In the genomic region with DNA sequence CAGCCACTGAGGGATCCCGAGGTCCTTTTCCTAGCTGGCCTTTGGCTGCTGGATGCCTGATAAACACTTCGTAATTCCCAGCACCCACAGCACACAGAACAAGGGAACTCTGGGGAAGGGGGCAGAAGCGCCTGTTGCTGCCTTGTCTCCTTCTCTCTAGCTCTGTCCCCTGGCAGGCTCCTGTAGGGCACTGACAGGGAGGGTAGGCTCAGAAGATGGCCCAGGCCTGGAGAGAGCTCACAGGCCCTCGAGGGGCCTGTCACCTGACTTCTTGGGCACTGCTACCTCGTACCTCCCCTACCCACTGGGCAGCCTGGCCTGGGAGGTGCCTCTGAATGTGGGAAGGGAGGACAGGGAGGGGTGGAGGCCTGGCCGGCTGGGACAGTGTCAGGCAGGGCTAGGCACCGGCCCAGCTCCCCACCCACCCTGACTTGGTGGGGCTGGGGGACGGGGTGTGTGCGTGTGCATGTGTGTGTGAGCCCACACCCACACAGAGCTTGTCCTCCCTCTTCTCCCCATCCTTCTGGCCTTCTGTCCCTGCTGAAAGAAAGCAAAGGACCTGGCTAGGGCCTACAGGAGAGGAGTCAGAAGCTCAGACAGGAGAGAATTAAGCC, we compare ENCODE assay signal across 22 cellular contexts. TPM values are rescaled to one million over a fixed set of nuclear protein-coding genes. Genes with fewer than 3 reads are reported as not detected.
DNase-seq lines count a peak whose midpoint lies in the region; ATAC-seq and TF ChIP-seq lines count a peak whose summit lies in the region.
"Had no signal": no experiment of that assay in that cellular context is flagged by ENCODE, and none has a peak within 500 bp of the region (broad histone marks: within the 10 kb centered on the region; RNA-seq: fewer than 3 reads in every experiment).

No MANE protein-coding gene starts in this region.

- CTCF ChIA-PET in PC-3 (lab: Charles Lee), result no interaction called here

- H3K9me3 ChIP-seq in PC-3 (ENCODE audit: low read length) (no peaks in the 10 kb centered on the region), esophagus (ENCODE audit: control insufficient read depth in 2 of 2, insufficient read depth in 1 of 2, low read depth in 1 of 2, low read length in 1 of 2) (no peaks in the 10 kb centered on the region), mucosa of descending colon (no peaks in the 10 kb centered on the region), suprapubic skin (no peaks in the 10 kb centered on the region)
- H3K9me3 ChIP-seq: HAP-1, pancreas, tibial nerve had no signal

- H3F3A ChIP-seq in PC-3 (ENCODE audit: low read length, unreplicated experiment), result no peaks in the 10 kb centered on the region

- H3K27me3 ChIP-seq in PC-3 (ENCODE audit: low read length) (no peaks in the 10 kb centered on the region), esophagus (ENCODE audit: control insufficient read depth in 1 of 2, insufficient read depth in 2 of 2, low read length in 2 of 2) (no peaks in the 10 kb centered on the region), suprapubic skin (no peaks in the 10 kb centered on the region)
- H3K27me3 ChIP-seq: foreskin keratinocyte, pancreas, tibial nerve had no signal

- no peak overlapping the region for H2AFZ ChIP-seq in PC-3 (ENCODE audit: low read length)

- H3K9ac ChIP-seq in PC-3 (ENCODE audit: low read length), result no peak overlapping the region

- H3K4me3 ChIP-seq in PC-3 (ENCODE audit: low read length) (no peak overlapping the region), esophagus (ENCODE audit: low read depth in 1 of 2, low read length in 2 of 2) (no peak overlapping the region), mucosa of descending colon (no peak overlapping the region), suprapubic skin (no peak overlapping the region)
- H3K4me3 ChIP-seq: HAP-1, pancreas, tibial nerve had no signal

- intact Hi-C loops in PC-3 (cut with micrococcal nuclease) (no loop called here), mucosa of descending colon (cut with DNase I, micrococcal nuclease) (no loop called here)

- TF ChIP-seq POLR2A in suprapubic skin (IDR thresholded peaks at IDR 0.05), result no peak

- TF ChIP-seq EP300 in suprapubic skin (IDR thresholded peaks at IDR 0.05), result no peak

- peaks cover 10% of the 10 kb centered on the region for H3K79me2 ChIP-seq in PC-3 (ENCODE audit: low read length)

- DNase-seq in PC-3, result no peak
- no peak for DNase-seq in mucosa of descending colon
- no peak for DNase-seq in suprapubic skin (ENCODE audit: low spot score in 2 of 2)
- no peak for DNase-seq in SKM-1 treated with dmso at 0.1 percent for 144 hours (lab: John Stamatoyannopoulos, UW; ENCODE audit: unreplicated experiment)
- DNase-seq in DMS79 (lab: John Stamatoyannopoulos, UW), result no peak
- DNase-seq: activated CD4-positive, alpha-beta T cell treated with anti-CD3 and anti-CD28 coated beads, Interleukin-2, amount 50 U/mL, for 4 hours; activated naive CD4-positive, alpha-beta T cell treated with anti-CD3 and anti-CD28 coated beads for 36 hours; activated T-cell treated with anti-CD3 and anti-CD28 coated beads for 4 hours; CD8-positive, alpha-beta memory T cell; foreskin keratinocyte; Karpas-422; NCI-H1092; NCI-H524; SIG-M5 had no signal

- WGBS in esophagus, 2 donors, result 48 to 57% methylated on average over 9 of the region's 9 CpGs
- WGBS in suprapubic skin, result 48% methylated on average over 6 of the region's 9 CpGs

- no peaks in the 10 kb centered on the region for H4K20me1 ChIP-seq in PC-3 (ENCODE audit: low read length)

- H3K27ac ChIP-seq in PC-3 (ENCODE audit: low read length) (0 out of 2 replicates have a peak overlapping the region, but pooled peaks have one; percentile 84), esophagus (ENCODE audit: low read depth in 2 of 2, low read length in 1 of 2) (peak overlapping the region; percentile 94 to 98), suprapubic skin (peak overlapping the region; percentile 89)
- H3K27ac ChIP-seq: pancreas, VCaP had no signal

- TF ChIP-seq CTCF in PC-3 (conservative IDR thresholded peaks at IDR 0.05; ENCODE audit: low read depth, low read length) (no peak), mucosa of descending colon (IDR thresholded peaks at IDR 0.05) (no peak), suprapubic skin (IDR thresholded peaks at IDR 0.05) (no peak)

- POLR2A ChIA-PET in PC-3 (lab: Charles Lee; ENCODE audit: unreplicated experiment), result no interaction called here

- no peaks in the 10 kb centered on the region for H3K9me2 ChIP-seq in PC-3 (replicated peaks; ENCODE audit: low read length)

- H3K4me2 ChIP-seq in PC-3 (ENCODE audit: low read length), result no peak overlapping the region

- ATAC-seq in PC-3 (no peak), mucosa of descending colon (peak; percentile 2), HG03565 (IDR thresholded peaks at IDR 0.05; ENCODE audit: unreplicated experiment) (no peak)
- ATAC-seq: foreskin keratinocyte, pancreas had no signal

- H3K4me1 ChIP-seq in PC-3 (ENCODE audit: insufficient read depth, low read length) (peaks cover 32% of the 10 kb centered on the region), esophagus (ENCODE audit: control insufficient read depth in 2 of 2, insufficient read depth in 2 of 2, low read length in 1 of 2) (peaks cover 0 to 29% of the 10 kb centered on the region in 2 donors), mucosa of descending colon (ENCODE audit: low read depth) (peaks cover 19% of the 10 kb centered on the region), suprapubic skin (peaks cover 54% of the 10 kb centered on the region)
- H3K4me1 ChIP-seq: HAP-1, pancreas had no signal

- H3K36me3 ChIP-seq in PC-3 (ENCODE audit: low read depth, low read length), result peaks cover 26% of the 10 kb centered on the region
- peaks cover 0 to 23% of the 10 kb centered on the region in 2 donors for H3K36me3 ChIP-seq in esophagus (ENCODE audit: control insufficient read depth in 2 of 2, insufficient read depth in 2 of 2, low read length in 1 of 2)
- no peaks in the 10 kb centered on the region for H3K36me3 ChIP-seq in mucosa of descending colon (ENCODE audit: low read depth)
- peaks cover 33% of the 10 kb centered on the region for H3K36me3 ChIP-seq in suprapubic skin
- H3K36me3 ChIP-seq: HAP-1, tibial nerve had no signal

- BruUV-seq in PC-3 (replicated peaks; lab: Mats Ljungman, UMichigan), result no TSS peak

RNA-seq across cellular contexts. Expression of gene C6orf132, which starts 18.1 kb away (rescaled TPM):
- 66.0 and 86.3 TPM in 2 replicates for total RNA-seq in PC-3 (2014; rRNA removed)
- 100 to 1,000 TPM; 150 to 357 TPM for polyA plus RNA-seq in esophagus
- total RNA-seq in mucosa of descending colon, result 10 to 100 TPM; 22.2 to 67.6 (median 57.6) TPM
- total RNA-seq in suprapubic skin, result 100 to 1,000 TPM; 112 to 150 (median 122) TPM
- polyA plus RNA-seq: CD8-positive, alpha-beta memory T cell had no signal

RNA-seq across cellular contexts. Expression of gene GUCA1A, which starts 48.8 kb away (rescaled TPM):
- total RNA-seq in PC-3 (2014; rRNA removed) (not detected in 2 replicates), mucosa of descending colon (not detected), suprapubic skin (under 1 TPM in 1 of 4 donors, not detected in 3; 0.76 TPM)
- not detected for polyA plus RNA-seq in esophagus
- total RNA-seq: activated naive CD4-positive, alpha-beta T cell treated with anti-CD3 and anti-CD28 coated beads for 36 hours; CD8-positive, alpha-beta memory T cell; foreskin keratinocyte; mucosa of gallbladder; skeletal muscle tissue; tibial nerve had no signal
- polyA plus RNA-seq: CD8-positive, alpha-beta memory T cell; pancreas had no signal
